ENCODE assay signal across 21 cellular contexts in genomic region chr16:65679785-65680184, GRCh38.
DNase-seq lines count a peak whose midpoint lies in the region; ATAC-seq, FAIRE-seq and TF ChIP-seq lines count a peak whose summit lies in the region.
"Had no signal": no experiment of that assay in that cellular context is flagged by ENCODE, and none has a peak within 500 bp of the region (broad histone marks: within the 10 kb centered on the region; RNA-seq: fewer than 3 reads in every experiment).

No MANE protein-coding gene starts in this region.

- no peak overlapping the region for H3K9ac ChIP-seq in BLaER1 treated with 17β-estradiol and CSF1 and Interleukin-3, amounts not matched to agents 10 nM and 100 nM
- H3K9ac ChIP-seq in MM.1S (ENCODE audit: low read length) (no peak overlapping the region), K562 (ENCODE audit: insufficient read depth in 1 of 2, low read depth in 2 of 2, low read length in 2 of 2) (no peak overlapping the region)

- no peak for FAIRE-seq in K562 (lab: Jason Lieb, UNC)
- FAIRE-seq: D721Med, GM12878, H1 had no signal

- H3K27me3 ChIP-seq in BLaER1 treated with 17β-estradiol and CSF1 and Interleukin-3, amounts not matched to agents 10 nM and 100 nM, result no peaks in the 10 kb centered on the region
- H3K27me3 ChIP-seq in MM.1S (replicated peaks; ENCODE audit: insufficient read depth, low read length), result no peaks in the 10 kb centered on the region
- no peaks in the 10 kb centered on the region for H3K27me3 ChIP-seq in K562 (ENCODE audit: control insufficient read depth in 2 of 2, insufficient read depth in 2 of 2, low read length in 2 of 2)
- H3K27me3 ChIP-seq in thyroid gland, result no peaks in the 10 kb centered on the region
- H3K27me3 ChIP-seq in CD8-positive, alpha-beta memory T cell (ENCODE audit: insufficient read depth, low read length, poor library complexity, severe bottlenecking), result no peaks in the 10 kb centered on the region

- in situ Hi-C loops in K562 (cut with MboI), result no loop called here

- peaks cover 3% of the 10 kb centered on the region for H3K27me3 Mint-ChIP-seq in osteocyte (ENCODE audit: unreplicated experiment)
- no peaks in the 10 kb centered on the region for H3K27me3 Mint-ChIP-seq in CD8-positive, alpha-beta memory T cell
- H3K27me3 Mint-ChIP-seq: CD4-positive, CD25-positive, alpha-beta regulatory T cell had no signal

- no TSS peak for BruUV-seq in K562 (replicated peaks; lab: Mats Ljungman, UMichigan)

- no peak for TF ChIP-seq POLR2A in K562 (conservative IDR thresholded peaks at IDR 0.05)
- no peak for TF ChIP-seq POLR2A in thyroid gland (IDR thresholded peaks at IDR 0.05)

- no peak overlapping the region for H3K27ac Mint-ChIP-seq in osteocyte (ENCODE audit: unreplicated experiment)
- no peak overlapping the region for H3K27ac Mint-ChIP-seq in CD8-positive, alpha-beta memory T cell
- H3K27ac Mint-ChIP-seq: CD4-positive, CD25-positive, alpha-beta regulatory T cell; H9 had no signal

- POLR2A ChIA-PET in K562 (lab: Yijun Ruan, JAX), result no interaction called here
- POLR2A ChIA-PET in CD8-positive, alpha-beta memory T cell (lab: Charles Lee), result no interaction called here

- no peak for TF ChIP-seq CTCF in MM.1S (IDR thresholded peaks at IDR 0.05; ENCODE audit: low read length)
- no peak for TF ChIP-seq CTCF in K562 (IDR thresholded peaks at IDR 0.05 in 2 of 3, conservative IDR thresholded peaks at IDR 0.05 in 1 of 3; ENCODE audit: insufficient read depth in 2 of 3, low read depth in 1 of 3, low read length in 3 of 3)
- no peak for TF ChIP-seq CTCF in osteocyte (IDR thresholded peaks at IDR 0.05)
- TF ChIP-seq CTCF in thyroid gland (IDR thresholded peaks at IDR 0.05), result no peak

- no peaks in the 10 kb centered on the region for H3K79me2 ChIP-seq in MM.1S (ENCODE audit: low read length)
- no peaks in the 10 kb centered on the region for H3K79me2 ChIP-seq in K562 (ENCODE audit: control insufficient read depth, insufficient read depth, low read length)

- H3K9me3 ChIP-seq in BLaER1 treated with 17β-estradiol and CSF1 and Interleukin-3, amounts not matched to agents 10 nM and 100 nM (replicated peaks in 1 of 11), result peaks cover 3 to 25% (median 11%) of the 10 kb centered on the region in 11 experiments; a peak in 16 of 22 replicates
- H3K9me3 ChIP-seq in MM.1S (replicated peaks; ENCODE audit: insufficient read depth, low read length), result no peaks in the 10 kb centered on the region
- no peaks in the 10 kb centered on the region for H3K9me3 ChIP-seq in K562 (replicated peaks; ENCODE audit: control insufficient read depth, insufficient read depth, low read depth, low read length)
- no peaks in the 10 kb centered on the region for H3K9me3 ChIP-seq in thyroid gland
- H3K9me3 ChIP-seq in CD8-positive, alpha-beta memory T cell (ENCODE audit: low read length), result no peaks in the 10 kb centered on the region

- intact Hi-C loops in K562 (cut with micrococcal nuclease), result no loop called here
- intact Hi-C loops in thyroid gland (cut with DNase I), result no loop called here

- H3K9me2 ChIP-seq in MM.1S (replicated peaks; ENCODE audit: insufficient read depth, low read length), result no peaks in the 10 kb centered on the region

- no peaks in the 10 kb centered on the region for H3F3A ChIP-seq in MM.1S (ENCODE audit: insufficient read depth, low read length)

- CTCF ChIA-PET in K562 (lab: Yijun Ruan, JAX; ENCODE audit: low intra/inter-chr PET ratio), result no interaction called here
- CTCF ChIA-PET in CD8-positive, alpha-beta memory T cell (lab: Charles Lee), result no interaction called here

- WGBS in K562 (ENCODE audit: insufficient coverage, low coverage, missing lambda C conversion rate), result 4% methylated on average over 5 of the region's 5 CpGs
- WGBS in thyroid gland, 2 donors, result 90 to 92% methylated on average over 5 of the region's 5 CpGs

- peaks cover 2% of the 10 kb centered on the region for H3K36me3 Mint-ChIP-seq in osteocyte (ENCODE audit: unreplicated experiment)
- H3K36me3 Mint-ChIP-seq in CD8-positive, alpha-beta memory T cell, result no peaks in the 10 kb centered on the region
- H3K36me3 Mint-ChIP-seq: CD4-positive, CD25-positive, alpha-beta regulatory T cell had no signal

- H3K27ac ChIP-seq in BLaER1 treated with 17β-estradiol and CSF1 and Interleukin-3, amounts not matched to agents 10 nM and 100 nM, result peak overlapping the region in 3 of 11 experiments; percentile 1 to 37 (median 14); a peak in 1 of 22 replicates
- H3K27ac ChIP-seq in MM.1S (ENCODE audit: low read length), result no peak overlapping the region
- H3K27ac ChIP-seq in K562 (ENCODE audit: extremely low read depth, low read depth, low read length), result no peak overlapping the region
- no peak overlapping the region for H3K27ac ChIP-seq in thyroid gland
- H3K27ac ChIP-seq in CD8-positive, alpha-beta memory T cell (ENCODE audit: low read depth, low read length), result no peak overlapping the region

- H2AFZ ChIP-seq in MM.1S (ENCODE audit: low read length) (no peak overlapping the region), K562 (ENCODE audit: low read depth, low read length) (no peak overlapping the region)

- peak overlapping the region; percentile 24 to 66 (median 53); a peak in 21 of 22 replicates for H3K4me2 ChIP-seq in BLaER1 treated with 17β-estradiol and CSF1 and Interleukin-3, amounts not matched to agents 10 nM and 100 nM
- H3K4me2 ChIP-seq in MM.1S (ENCODE audit: low read depth, low read length) (no peak overlapping the region), K562 (ENCODE audit: insufficient read depth, low read length) (no peak overlapping the region)

- DNase-seq in MM.1S (peak; percentile 66), K562 (ENCODE audit: extremely low read depth in 1 of 4, low spot score in 3 of 4) (no peak), osteocyte (ENCODE audit: extremely low spot score, unreplicated experiment) (peak; percentile 3), thyroid gland (no peak)
- DNase-seq in CD8-positive, alpha-beta memory T cell, result no peak
- DNase-seq: 8988T; C1 segment of cervical spinal cord; Caco-2; CD4-positive, CD25-positive, alpha-beta regulatory T cell; DMS153; DMS79; GDM1; H9; IMR-90; KG1 had no signal

- no peak overlapping the region for H3K4me3 ChIP-seq in BLaER1 treated with 17β-estradiol and CSF1 and Interleukin-3, amounts not matched to agents 10 nM and 100 nM
- no peak overlapping the region for H3K4me3 ChIP-seq in MM.1S (ENCODE audit: low read length)
- H3K4me3 ChIP-seq in K562, result no peak overlapping the region
- H3K4me3 ChIP-seq in thyroid gland (replicated peaks in 1 of 3), result no peak overlapping the region
- H3K4me3 ChIP-seq in CD8-positive, alpha-beta memory T cell (ENCODE audit: low read length), result no peak overlapping the region
- H3K4me3 ChIP-seq: GM12878 had no signal

- TF ChIP-seq EP300 in K562 (IDR thresholded peaks at IDR 0.05; ENCODE audit: low read length), result no peak

- H3K4me3 Mint-ChIP-seq in osteocyte (ENCODE audit: unreplicated experiment), result no peak overlapping the region
- no peak overlapping the region for H3K4me3 Mint-ChIP-seq in CD8-positive, alpha-beta memory T cell
- H3K4me3 Mint-ChIP-seq: CD4-positive, CD25-positive, alpha-beta regulatory T cell; H9 had no signal

- no peaks in the 10 kb centered on the region for H3K36me3 ChIP-seq in BLaER1 treated with 17β-estradiol and CSF1 and Interleukin-3, amounts not matched to agents 10 nM and 100 nM
- no peaks in the 10 kb centered on the region for H3K36me3 ChIP-seq in MM.1S (replicated peaks; ENCODE audit: insufficient read depth, low read length)
- no peaks in the 10 kb centered on the region for H3K36me3 ChIP-seq in K562 (ENCODE audit: control insufficient read depth, insufficient read depth, low read length)
- H3K36me3 ChIP-seq in thyroid gland, result no peaks in the 10 kb centered on the region
- no peaks in the 10 kb centered on the region for H3K36me3 ChIP-seq in CD8-positive, alpha-beta memory T cell (ENCODE audit: insufficient read depth, low read length)

- peaks cover 4% of the 10 kb centered on the region for H3K9me3 Mint-ChIP-seq in osteocyte (ENCODE audit: unreplicated experiment)
- peaks cover 8 to 29% (median 14%) of the 10 kb centered on the region in 5 donors for H3K9me3 Mint-ChIP-seq in CD8-positive, alpha-beta memory T cell

- H4K20me1 ChIP-seq in BLaER1 treated with 17β-estradiol and CSF1 and Interleukin-3, amounts not matched to agents 10 nM and 100 nM, result no peaks in the 10 kb centered on the region
- H4K20me1 ChIP-seq in MM.1S (ENCODE audit: insufficient read depth, low read length) (no peaks in the 10 kb centered on the region), K562 (replicated peaks; ENCODE audit: control insufficient read depth, insufficient read depth, low read length) (no peaks in the 10 kb centered on the region)

- peaks cover 12 to 28% (median 24%) of the 10 kb centered on the region in 10 experiments for H3K4me1 ChIP-seq in BLaER1 treated with 17β-estradiol and CSF1 and Interleukin-3, amounts not matched to agents 10 nM and 100 nM
- H3K4me1 ChIP-seq in MM.1S (ENCODE audit: low read length), result no peaks in the 10 kb centered on the region
- H3K4me1 ChIP-seq in K562 (replicated peaks in 1 of 2; ENCODE audit: control insufficient read depth in 2 of 2, insufficient read depth in 2 of 2, low read length in 2 of 2), result no peaks in the 10 kb centered on the region
- no peaks in the 10 kb centered on the region for H3K4me1 ChIP-seq in thyroid gland
- no peaks in the 10 kb centered on the region for H3K4me1 ChIP-seq in CD8-positive, alpha-beta memory T cell (ENCODE audit: insufficient read depth, low read length)
- H3K4me1 ChIP-seq: Caco-2 had no signal

- TF ChIP-seq RAD21 in K562 (CRISPR knock-in tag; conservative IDR thresholded peaks at IDR 0.05 in 1 of 2, IDR thresholded peaks at IDR 0.05 in 1 of 2), result no peak

- no peaks in the 10 kb centered on the region for H3K9me1 ChIP-seq in K562 (ENCODE audit: control insufficient read depth, insufficient read depth, low read length)

- ATAC-seq in K562, result no peak
- ATAC-seq in HG03196 (IDR thresholded peaks at IDR 0.05; ENCODE audit: unreplicated experiment), result no peak
- no peak for ATAC-seq in GM21576 (IDR thresholded peaks at IDR 0.05; ENCODE audit: unreplicated experiment)
- ATAC-seq: GM12878 had no signal

- peaks cover 8% of the 10 kb centered on the region for H3K4me1 Mint-ChIP-seq in osteocyte (ENCODE audit: unreplicated experiment)
- H3K4me1 Mint-ChIP-seq in CD8-positive, alpha-beta memory T cell, result no peaks in the 10 kb centered on the region
- H3K4me1 Mint-ChIP-seq: CD4-positive, CD25-positive, alpha-beta regulatory T cell had no signal

TF ChIP-seq in K562, 482 proteins besides CTCF, POLR2A, EP300 and RAD21:
- TF ChIP-seq SOX6 (IDR thresholded peaks at IDR 0.05), result 0 out of 2 replicates have a peak, but pooled peaks have one; percentile 21
- TF ChIP-seq PHTF2 (CRISPR knock-in tag; IDR thresholded peaks at IDR 0.05), result no peak
TF ChIP-seq in K562: peak in this region for 1.

Comparison
In these comparisons a context has a peak if more than half of its experiments do, and no peak if none do; other contexts are left out.
1. H3K4me2 ChIP-seq: peak in BLaER1 treated with 17β-estradiol and CSF1 and Interleukin-3, amounts not matched to agents 10 nM and 100 nM (11 of 11); none in MM.1S (single experiment) and K562 (single experiment).
2. DNase-seq: peak in MM.1S (single experiment) and osteocyte (single experiment); none in K562 (0 of 4), thyroid gland (0 of 2) and CD8-positive, alpha-beta memory T cell (0 of 5).